Comparison of ENCODE assay signal across 8 cellular contexts in genomic region chr19:41219924-41220567, GRCh38. TPM values are rescaled to one million over a fixed set of nuclear protein-coding genes. Genes with fewer than 3 reads are reported as not detected.
DNase-seq lines count a peak whose midpoint lies in the region; ATAC-seq and TF ChIP-seq lines count a peak whose summit lies in the region.

No MANE protein-coding gene starts in this region.

- H2AFZ ChIP-seq in osteoblast (ENCODE audit: low read length) = no peak overlapping the region

- H3K9me3 ChIP-seq in BLaER1 treated with 17β-estradiol and CSF1 and Interleukin-3, amounts not matched to agents 10 nM and 100 nM (replicated peaks in 1 of 11) = no peaks in the 10 kb centered on the region
- H3K9me3 ChIP-seq in SJSA1 (replicated peaks) (no peaks in the 10 kb centered on the region), osteoblast (ENCODE audit: low read depth, low read length) (no peaks in the 10 kb centered on the region)

- TF ChIP-seq CTCF in osteoblast (IDR thresholded peaks at IDR 0.05; ENCODE audit: extremely low read depth, low read depth, low read length) = no peak

- H3K4me3 ChIP-seq in BLaER1 treated with 17β-estradiol and CSF1 and Interleukin-3, amounts not matched to agents 10 nM and 100 nM = no peak overlapping the region
- peak overlapping the region; percentile 59 for H3K4me3 ChIP-seq in SJSA1
- peak overlapping the region; percentile 93 for H3K4me3 ChIP-seq in osteoblast (ENCODE audit: insufficient read depth, low read length)

- in situ Hi-C loops in KBM-7 (cut with MboI; ENCODE audit: low pct_unique_long_range_greater_than_20kb, low sequenced_read_pairs) = no loop called here

- peaks cover 51% of the 10 kb centered on the region for H3K79me2 ChIP-seq in osteoblast (ENCODE audit: insufficient read depth, low read length)

- ATAC-seq in GM18870 (IDR thresholded peaks at IDR 0.05; ENCODE audit: unreplicated experiment) (no peak), GM18868 (IDR thresholded peaks at IDR 0.05; ENCODE audit: unreplicated experiment) (no peak), HG03025 (IDR thresholded peaks at IDR 0.05; ENCODE audit: low FRiP score, unreplicated experiment) (no peak)

- DNase-seq in SJSA1 (ENCODE audit: low read depth in 1 of 2, low spot score in 2 of 2) = peak; percentile 71 to 86
- DNase-seq in fibroblast of the conjunctiva (ENCODE audit: low read depth) = peak; percentile 26
- peak; percentile 95 for DNase-seq in osteoblast (ENCODE audit: insufficient read length, low spot score, missing footprints)
- no peak for DNase-seq in KBM-7

- no peak overlapping the region for H3K27ac ChIP-seq in BLaER1 treated with 17β-estradiol and CSF1 and Interleukin-3, amounts not matched to agents 10 nM and 100 nM
- H3K27ac ChIP-seq in SJSA1 (peak overlapping the region; percentile 99), osteoblast (ENCODE audit: low read depth, low read length) (peak overlapping the region; percentile 90)

- no peaks in the 10 kb centered on the region for H3K36me3 ChIP-seq in BLaER1 treated with 17β-estradiol and CSF1 and Interleukin-3, amounts not matched to agents 10 nM and 100 nM
- H3K36me3 ChIP-seq in SJSA1 = peaks cover 51% of the 10 kb centered on the region
- peaks cover 41% of the 10 kb centered on the region for H3K36me3 ChIP-seq in osteoblast (ENCODE audit: insufficient read depth, low read length)

- peak overlapping the region in 10 of 11 experiments; percentile 18 to 77 (median 58); a peak in 17 of 22 replicates for H3K4me2 ChIP-seq in BLaER1 treated with 17β-estradiol and CSF1 and Interleukin-3, amounts not matched to agents 10 nM and 100 nM
- H3K4me2 ChIP-seq in osteoblast (ENCODE audit: insufficient read depth, low read length) = peak overlapping the region; percentile 85

- peaks cover 4 to 25% (median 19%) of the 10 kb centered on the region in 10 experiments; a peak in 17 of 20 replicates for H3K4me1 ChIP-seq in BLaER1 treated with 17β-estradiol and CSF1 and Interleukin-3, amounts not matched to agents 10 nM and 100 nM
- H3K4me1 ChIP-seq in SJSA1 (replicated peaks) (peaks cover 58% of the 10 kb centered on the region), osteoblast (ENCODE audit: insufficient read depth, low read length) (peaks cover 57% of the 10 kb centered on the region)

- no peak overlapping the region for H3K9ac ChIP-seq in BLaER1 treated with 17β-estradiol and CSF1 and Interleukin-3, amounts not matched to agents 10 nM and 100 nM

- no peaks in the 10 kb centered on the region for H4K20me1 ChIP-seq in BLaER1 treated with 17β-estradiol and CSF1 and Interleukin-3, amounts not matched to agents 10 nM and 100 nM
- peaks cover 3% of the 10 kb centered on the region for H4K20me1 ChIP-seq in osteoblast (ENCODE audit: insufficient read depth, low read length)

- peaks cover 0 to 22% (median 12%) of the 10 kb centered on the region in 11 experiments; a peak in 16 of 22 replicates for H3K27me3 ChIP-seq in BLaER1 treated with 17β-estradiol and CSF1 and Interleukin-3, amounts not matched to agents 10 nM and 100 nM
- H3K27me3 ChIP-seq in SJSA1 (replicated peaks) (no peaks in the 10 kb centered on the region), osteoblast (ENCODE audit: insufficient read depth, low read length) (no peaks in the 10 kb centered on the region)

RNA-seq across cellular contexts. Expression of gene AXL, which starts 1.0 kb away (rescaled TPM):
- total RNA-seq in SJSA1 (2014; rRNA removed; shearing (Covaris generic)) = 181 and 224 TPM in 2 replicates
- total RNA-seq in osteoblast = 355 and 368 TPM in 2 replicates

RNA-seq across cellular contexts. Expression of gene CYP2S1, which starts 27.0 kb away (rescaled TPM):
- total RNA-seq in SJSA1 (2014; rRNA removed; shearing (Covaris generic)) = not detected in 2 replicates
- total RNA-seq in osteoblast = not detected in 2 replicates

RNA-seq across cellular contexts. Expression of gene HNRNPUL1, which starts 44.1 kb away (rescaled TPM):
- total RNA-seq in SJSA1 (2014; rRNA removed; shearing (Covaris generic)) = 147 and 162 TPM in 2 replicates
- 113 and 114 TPM in 2 replicates for total RNA-seq in osteoblast

Comparison
In these comparisons a context has a peak if more than half of its experiments do, and no peak if none do; other contexts are left out.
1. H3K27ac ChIP-seq: peak in SJSA1 (single experiment) and osteoblast (single experiment); none in BLaER1 treated with 17β-estradiol and CSF1 and Interleukin-3, amounts not matched to agents 10 nM and 100 nM (0 of 11).
2. H3K4me3 ChIP-seq: peak in SJSA1 (single experiment) and osteoblast (single experiment); none in BLaER1 treated with 17β-estradiol and CSF1 and Interleukin-3, amounts not matched to agents 10 nM and 100 nM (0 of 10).